ENCODE assay signal across 16 cellular contexts in the genomic region with DNA sequence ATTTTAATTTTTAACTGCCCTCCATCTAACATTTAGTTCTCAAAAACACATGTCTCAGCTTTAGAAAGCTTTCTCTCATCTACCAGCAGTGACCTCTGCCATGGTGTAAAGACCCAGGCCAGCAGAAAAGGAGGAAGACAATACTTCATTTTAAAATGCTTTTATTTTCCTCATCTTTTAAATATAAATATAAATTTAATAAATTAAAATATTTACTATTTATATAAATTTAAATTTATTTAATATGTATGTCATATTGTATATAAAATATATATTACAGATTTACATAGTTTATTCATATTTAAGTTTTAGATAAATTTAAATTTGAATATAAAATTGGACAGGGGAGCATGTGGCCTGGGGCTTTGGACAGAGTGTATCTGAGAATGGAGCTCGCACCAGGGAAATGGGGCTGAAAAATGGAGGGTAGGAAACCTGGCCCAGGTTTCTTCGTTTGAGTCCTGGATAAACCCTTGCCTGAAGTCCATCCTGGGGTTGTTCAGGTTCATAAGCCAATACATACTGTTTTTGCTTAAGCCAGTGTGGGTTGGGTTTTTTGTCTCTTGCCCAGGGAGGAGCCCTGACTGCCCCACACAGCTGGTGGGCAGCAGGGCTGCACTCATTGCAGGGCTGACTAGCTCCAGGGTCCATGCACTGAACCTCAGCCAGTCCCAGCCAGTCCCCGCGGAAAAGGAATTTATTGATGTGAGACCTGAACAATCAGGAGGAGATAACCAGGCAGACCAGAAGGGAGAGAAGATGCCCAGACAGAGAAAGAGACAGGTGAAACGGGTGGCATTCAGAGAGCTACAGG.
"Had no signal": no experiment of that assay in that cellular context is flagged by ENCODE, and none has a peak within 500 bp of the region (broad histone marks: within the 10 kb centered on the region; RNA-seq: fewer than 3 reads in every experiment).

No MANE protein-coding gene starts in this region.

- H3K4me3 ChIP-seq: esophagus muscularis mucosa, hepatocyte, ovary, SK-N-MC, upper lobe of right lung had no signal

- H3K27me3 ChIP-seq: esophagus muscularis mucosa, hepatocyte, ovary, upper lobe of right lung had no signal

- H3K36me3 ChIP-seq: esophagus muscularis mucosa, ovary, upper lobe of right lung had no signal

- H3K79me2 ChIP-seq: hepatocyte had no signal

- H3K4me2 ChIP-seq: hepatocyte had no signal

- H3K27ac Mint-ChIP-seq: activated CD4-positive, alpha-beta memory T cell treated with anti-CD3 and anti-CD28 coated beads for 36 hours; activated CD8-positive, alpha-beta memory T cell treated with anti-CD3 and anti-CD28 coated beads, Interleukin-2, amount 10 ng/mL, durations not matched to agents 7 days and 5 days; activated T-cell treated with anti-CD3 and anti-CD28 coated beads, Interleukin-2, amount 50 U/mL, for 24 hours had no signal

- ATAC-seq: activated CD8-positive, alpha-beta memory T cell treated with anti-CD3 and anti-CD28 coated beads, Interleukin-2, amount 10 ng/mL, durations not matched to agents 7 days and 5 days; activated naive CD4-positive, alpha-beta T cell treated with anti-CD3 and anti-CD28 coated beads, Interleukin-2, amount 50 U/mL, for 72 hours had no signal

- FAIRE-seq: colon had no signal

- H3K4me1 ChIP-seq: esophagus muscularis mucosa, upper lobe of right lung had no signal

- H3K4me3 Mint-ChIP-seq: activated CD4-positive, alpha-beta memory T cell treated with anti-CD3 and anti-CD28 coated beads for 36 hours; activated CD8-positive, alpha-beta memory T cell treated with anti-CD3 and anti-CD28 coated beads, Interleukin-2, amount 10 ng/mL, durations not matched to agents 7 days and 5 days; activated T-cell treated with anti-CD3 and anti-CD28 coated beads, Interleukin-2, amount 50 U/mL, for 24 hours had no signal

- H3K27ac ChIP-seq: esophagus muscularis mucosa, ovary, SK-N-MC, upper lobe of right lung had no signal

- DNase-seq: activated CD4-positive, alpha-beta memory T cell treated with anti-CD3 and anti-CD28 coated beads for 36 hours; activated CD4-positive, alpha-beta T cell treated with anti-CD3 and anti-CD28 coated beads for 1 hour; activated CD8-positive, alpha-beta memory T cell treated with anti-CD3 and anti-CD28 coated beads, Interleukin-2, amount 10 ng/mL, durations not matched to agents 7 days and 5 days; activated gamma-delta T cell; activated T-cell treated with anti-CD3 and anti-CD28 coated beads, Interleukin-2, amount 50 U/mL, for 24 hours; islet precursor cell; ovary; retina; stimulated activated CD4-positive, alpha-beta T cell treated with anti-CD3 and anti-CD28 coated beads, Interleukin-2, amount 100 ng/mL, for 48 hours; stimulated activated naive CD4-positive, alpha-beta T cell treated with Interleukin-2 at 50 U/mL for 16 hours; upper lobe of right lung had no signal

- H3K9me3 Mint-ChIP-seq: activated CD4-positive, alpha-beta memory T cell treated with anti-CD3 and anti-CD28 coated beads for 36 hours; activated naive CD4-positive, alpha-beta T cell treated with anti-CD3 and anti-CD28 coated beads, Interleukin-2, amount 50 U/mL, for 72 hours; activated T-cell treated with anti-CD3 and anti-CD28 coated beads, Interleukin-2, amount 50 U/mL, for 24 hours had no signal

- H3K36me3 Mint-ChIP-seq: activated CD4-positive, alpha-beta memory T cell treated with anti-CD3 and anti-CD28 coated beads for 36 hours; activated CD8-positive, alpha-beta memory T cell treated with anti-CD3 and anti-CD28 coated beads, Interleukin-2, amount 10 ng/mL, durations not matched to agents 7 days and 5 days; activated naive CD4-positive, alpha-beta T cell treated with anti-CD3 and anti-CD28 coated beads, Interleukin-2, amount 50 U/mL, for 72 hours had no signal

- H3K4me1 Mint-ChIP-seq: activated CD8-positive, alpha-beta memory T cell treated with anti-CD3 and anti-CD28 coated beads, Interleukin-2, amount 10 ng/mL, durations not matched to agents 7 days and 5 days had no signal

- H3K9me3 ChIP-seq: esophagus muscularis mucosa, ovary, upper lobe of right lung had no signal

- H2AFZ ChIP-seq: hepatocyte had no signal
